Comparison of ENCODE assay signal across 1 cellular context in genomic region chr1:23777979-23778814, GRCh38.
A peak's percentile ranks its signal among the peaks of the same experiment; 100 is the strongest.
TF ChIP-seq lines count a peak whose summit lies in the region.

Gene PITHD1 (plus strand): TSS chr1:23778418. CDS start chr1:23778516, 98 bp downstream.

TF ChIP-seq in K562, 482 proteins besides CTCF, POLR2A, EP300 and RAD21 (continued from another document and continues in another):
- TF ChIP-seq NFE2 (IDR thresholded peaks at IDR 0.05; ENCODE audit: low read depth) (peak; percentile 30; the same call in 1 of the 2 replicates), RNF2 (IDR thresholded peaks at IDR 0.05) (peak; percentile 94), E4F1 (CRISPR knock-in tag; IDR thresholded peaks at IDR 0.05; ENCODE audit: borderline replicate concordance) (peak; percentile 86; the same call in 1 of the 2 replicates), NBN (IDR thresholded peaks at IDR 0.05; ENCODE audit: low read depth) (peak; percentile 98), ZFX (CRISPR knock-in tag; IDR thresholded peaks at IDR 0.05) (peak; percentile 97), MAFK (IDR thresholded peaks at IDR 0.05; ENCODE audit: low read length) (no peak), NEUROD1 (IDR thresholded peaks at IDR 0.05; ENCODE audit: borderline replicate concordance, low read depth, low read length, partially characterized antibody) (peak; percentile 90), ZBTB49 (CRISPR knock-in tag; IDR thresholded peaks at IDR 0.05; ENCODE audit: borderline replicate concordance) (0 out of 2 replicates have a peak, but pooled peaks have one; percentile 69), NFATC3 (IDR thresholded peaks at IDR 0.05) (peak; percentile 96), CBX1 (IDR thresholded peaks at IDR 0.05; ENCODE audit: low read depth) (no peak; the same call in none of the 2 replicates), SMARCA4 (IDR thresholded peaks at IDR 0.05) (peak; percentile 95), TAL1 (IDR thresholded peaks at IDR 0.05) (peak; percentile 95), CAMTA2 (CRISPR knock-in tag; conservative IDR thresholded peaks at IDR 0.05) (no peak), SNIP1 (IDR thresholded peaks at IDR 0.05; ENCODE audit: low read depth) (peak; percentile 74; the same call in 1 of the 2 replicates), YBX1 (IDR thresholded peaks at IDR 0.05) (no peak), ATF7 (IDR thresholded peaks at IDR 0.05) (peak; percentile 90), RBM39 (optimal IDR thresholded peaks at IDR 0.05; ENCODE audit: low read depth, low read length) (no peak), HDAC2 (IDR thresholded peaks at IDR 0.05) (peak; percentile 92; the same call in 1 of the 2 replicates), RBFOX2 (IDR thresholded peaks at IDR 0.05; ENCODE audit: low read depth, low read length) (peak; percentile 94), ZNF609 (CRISPR knock-in tag; IDR thresholded peaks at IDR 0.05; ENCODE audit: borderline replicate concordance) (peak; percentile 87; the same call in 1 of the 2 replicates), ZNF282 (CRISPR knock-in tag; IDR thresholded peaks at IDR 0.05) (peak; percentile 86; the same call in 1 of the 2 replicates), RFX1 (IDR thresholded peaks at IDR 0.05) (peak; percentile 35; the same call in 1 of the 2 replicates), ZC3H8 (IDR thresholded peaks at IDR 0.05) (no peak), NR2C1 (IDR thresholded peaks at IDR 0.05) (peak; percentile 78), NR2C1 (tag; IDR thresholded peaks at IDR 0.05) (peak; percentile 86), IRF1 (CRISPR knock-in tag; IDR thresholded peaks at IDR 0.05; ENCODE audit: borderline replicate concordance) (no peak), USF2 (CRISPR knock-in tag; IDR thresholded peaks at IDR 0.05) (no peak), HDAC1 (IDR thresholded peaks at IDR 0.05) (peak in 1 of 2 experiments; percentile 99; a peak in 2 of 4 replicates), AFF1 (IDR thresholded peaks at IDR 0.05; ENCODE audit: low read depth in 1 of 2, partially characterized antibody in 2 of 2) (peak in 1 of 2 experiments; percentile 88), KLF16 (IDR thresholded peaks at IDR 0.05) (peak; percentile 90), MAX (CRISPR knock-in tag; IDR thresholded peaks at IDR 0.05) (peak; percentile 94), NCOR1 (IDR thresholded peaks at IDR 0.05) (peak; percentile 95), FOXK1 (CRISPR knock-in tag; IDR thresholded peaks at IDR 0.05; ENCODE audit: borderline replicate concordance) (peak; percentile 77; the same call in 1 of the 2 replicates), PPARD (CRISPR knock-in tag; IDR thresholded peaks at IDR 0.05) (no peak), NR1H2 (CRISPR knock-in tag; IDR thresholded peaks at IDR 0.05) (no peak; the same call in 1 of the 2 replicates), FOSL1 (tag; conservative IDR thresholded peaks at IDR 0.05) (peak; percentile 65), POLR2AphosphoS2 (IDR thresholded peaks at IDR 0.05; ENCODE audit: low read length) (peak; percentile 80; the same call in 1 of the 2 replicates), ZNF511 (CRISPR knock-in tag; IDR thresholded peaks at IDR 0.05) (no peak), GABPB1 (CRISPR knock-in tag; IDR thresholded peaks at IDR 0.05) (peak; percentile 90), ID3 (CRISPR knock-in tag; IDR thresholded peaks at IDR 0.05) (no peak), ID3 (tag; IDR thresholded peaks at IDR 0.05) (peak; percentile 79; the same call in 1 of the 2 replicates), ZNF12 (CRISPR knock-in tag; IDR thresholded peaks at IDR 0.05) (0 out of 2 replicates have a peak, but pooled peaks have one; percentile 6), NR2C2 (CRISPR knock-in tag; IDR thresholded peaks at IDR 0.05) (peak; percentile 77; the same call in 1 of the 2 replicates), NR2C2 (tag; IDR thresholded peaks at IDR 0.05) (peak; percentile 97), MTA1 (IDR thresholded peaks at IDR 0.05; ENCODE audit: borderline replicate concordance) (peak; percentile 96), MAZ (CRISPR knock-in tag; conservative IDR thresholded peaks at IDR 0.05 in 1 of 2, IDR thresholded peaks at IDR 0.05 in 1 of 2) (peak; percentile 57 to 73; a peak in 2 of 4 replicates), HLTF (IDR thresholded peaks at IDR 0.05) (0 out of 2 replicates have a peak, but pooled peaks have one; percentile 36), ATF1 (CRISPR knock-in tag; IDR thresholded peaks at IDR 0.05) (peak; percentile 83), ATF1 (tag; IDR thresholded peaks at IDR 0.05) (peak; percentile 97), HINFP (tag; conservative IDR thresholded peaks at IDR 0.05; ENCODE audit: low read depth) (no peak), SMAD4 (CRISPR knock-in tag; conservative IDR thresholded peaks at IDR 0.05) (peak; percentile 67), FOXP1 (CRISPR knock-in tag; IDR thresholded peaks at IDR 0.05) (peak; percentile 91; the same call in 1 of the 2 replicates), NR3C1 (CRISPR knock-in tag; IDR thresholded peaks at IDR 0.05) (no peak)
